2 cellular contexts compared by ENCODE assay signal in the genomic region with DNA sequence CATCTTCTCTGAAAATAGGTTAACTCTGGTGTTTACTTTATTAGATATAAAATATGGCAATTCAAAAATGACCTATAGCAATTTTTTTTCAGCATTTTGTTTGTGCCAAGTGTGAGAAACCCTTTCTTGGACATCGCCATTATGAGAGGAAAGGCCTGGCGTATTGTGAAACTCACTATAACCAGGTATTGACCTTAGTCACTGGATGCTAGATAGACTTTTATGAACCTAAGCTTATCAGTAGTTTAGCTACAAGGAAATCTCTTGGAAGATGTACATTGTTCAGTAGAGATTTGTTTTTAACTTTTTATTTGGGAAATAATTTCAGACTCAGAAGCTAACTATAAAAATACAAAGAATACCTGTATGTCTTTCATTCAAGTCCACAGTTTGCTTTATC. TPM values are rescaled to one million over a fixed set of nuclear protein-coding genes. Genes with fewer than 3 reads are reported as not detected.
"Had no signal": no experiment of that assay in that cellular context is flagged by ENCODE, and none has a peak within 500 bp of the region (broad histone marks: within the 10 kb centered on the region; RNA-seq: fewer than 3 reads in every experiment).

No MANE protein-coding gene starts in this region.

RNA-seq across cellular contexts. Expression of gene LIMS3, which starts 21.7 kb away (rescaled TPM):
- total RNA-seq: activated B cell treated with CpG ODN at 0.5 μM for 24 hours; activated CD4-positive, alpha-beta T cell treated with anti-CD3 and anti-CD28 coated beads, Interleukin-2, amount 10 ng/mL, durations not matched to agents 7 days and 5 days had no signal
